In genomic region chr14:34212172-34212571, GRCh38 we compare ENCODE assay signal across 24 cellular contexts.
A peak's percentile ranks its signal among the peaks of the same experiment; 100 is the strongest.
DNase-seq lines count a peak whose midpoint lies in the region; ATAC-seq, FAIRE-seq and TF ChIP-seq lines count a peak whose summit lies in the region.
"Had no signal": no experiment of that assay in that cellular context is flagged by ENCODE, and none has a peak within 500 bp of the region (broad histone marks: within the 10 kb centered on the region; RNA-seq: fewer than 3 reads in every experiment).

No MANE protein-coding gene starts in this region.

- H3K36me3 Mint-ChIP-seq in activated CD4-positive, alpha-beta T cell treated with anti-CD3 and anti-CD28 coated beads, Interleukin-2, amount 10 ng/mL, durations not matched to agents 24 days and 14 days (ENCODE audit: low read depth): no peaks in the 10 kb centered on the region
- no peaks in the 10 kb centered on the region for H3K36me3 Mint-ChIP-seq in activated naive CD8-positive, alpha-beta T cell treated with anti-CD3 and anti-CD28 coated beads, Interleukin-2, amount 50 U/mL, for 24 hours (ENCODE audit: low read depth)
- H3K36me3 Mint-ChIP-seq: CD14-positive monocyte; stimulated activated naive B cell treated with anti-CD40 and anti-IgM and Interleukin-4, amounts not matched to agents 10 μg/mL and 1 μg/mL and 100 μg/mL, for 72 hours; T-cell had no signal

- intact Hi-C loops in activated CD4-positive, alpha-beta T cell treated with anti-CD3 and anti-CD28 coated beads, Interleukin-2, amount 10 ng/mL, durations not matched to agents 24 days and 14 days (cut with micrococcal nuclease): loop anchor here (1.0 kb wide), 1 partner anchor 8 kb away; no protein-coding TSS in a partner anchor

- TF ChIP-seq CTCF in smooth muscle cell (IDR thresholded peaks at IDR 0.05; ENCODE audit: borderline replicate concordance, insufficient read depth, poor library complexity, severe bottlenecking): no peak

- H4K20me1 ChIP-seq in smooth muscle cell (ENCODE audit: low read depth): no peaks in the 10 kb centered on the region

- no peaks in the 10 kb centered on the region for H3K27me3 ChIP-seq in smooth muscle cell (ENCODE audit: low read depth)

- peaks cover 17% of the 10 kb centered on the region for H3K27me3 Mint-ChIP-seq in activated CD4-positive, alpha-beta T cell treated with anti-CD3 and anti-CD28 coated beads, Interleukin-2, amount 10 ng/mL, durations not matched to agents 24 days and 14 days
- H3K27me3 Mint-ChIP-seq in activated naive CD8-positive, alpha-beta T cell treated with anti-CD3 and anti-CD28 coated beads, Interleukin-2, amount 50 U/mL, for 24 hours: peaks cover 22% of the 10 kb centered on the region

- FAIRE-seq in GM18507 (lab: Jason Lieb, UNC): peak; percentile 63
- FAIRE-seq: TTC549, urothelium cell line had no signal

- peak overlapping the region; percentile 53 for H3K4me2 ChIP-seq in smooth muscle cell

- H3K79me2 ChIP-seq in smooth muscle cell (ENCODE audit: low read depth): no peaks in the 10 kb centered on the region

- H3K27ac Mint-ChIP-seq in activated CD4-positive, alpha-beta T cell treated with anti-CD3 and anti-CD28 coated beads, Interleukin-2, amount 10 ng/mL, durations not matched to agents 24 days and 14 days: peak overlapping the region; percentile 79
- peak overlapping the region; percentile 80 for H3K27ac Mint-ChIP-seq in activated naive CD8-positive, alpha-beta T cell treated with anti-CD3 and anti-CD28 coated beads, Interleukin-2, amount 50 U/mL, for 24 hours
- H3K27ac Mint-ChIP-seq: CD14-positive monocyte; stimulated activated naive B cell treated with anti-CD40 and anti-IgM and Interleukin-4, amounts not matched to agents 10 μg/mL and 1 μg/mL and 100 μg/mL, for 72 hours had no signal

- peak; percentile 21 for ATAC-seq in activated naive CD8-positive, alpha-beta T cell treated with anti-CD3 and anti-CD28 coated beads, Interleukin-2, amount 50 U/mL, for 24 hours
- ATAC-seq in GM19035 (IDR thresholded peaks at IDR 0.05; ENCODE audit: unreplicated experiment) (no peak), HG03469 (IDR thresholded peaks at IDR 0.05; ENCODE audit: unreplicated experiment) (no peak)
- ATAC-seq: esophagus mucosa, T-cell had no signal

- peak overlapping the region; percentile 42 for H3K4me3 Mint-ChIP-seq in activated CD4-positive, alpha-beta T cell treated with anti-CD3 and anti-CD28 coated beads, Interleukin-2, amount 10 ng/mL, durations not matched to agents 24 days and 14 days
- peak overlapping the region; percentile 57 for H3K4me3 Mint-ChIP-seq in activated naive CD8-positive, alpha-beta T cell treated with anti-CD3 and anti-CD28 coated beads, Interleukin-2, amount 50 U/mL, for 24 hours
- H3K4me3 Mint-ChIP-seq: CD14-positive monocyte; stimulated activated naive B cell treated with anti-CD40 and anti-IgM and Interleukin-4, amounts not matched to agents 10 μg/mL and 1 μg/mL and 100 μg/mL, for 72 hours had no signal

- H3K9me3 ChIP-seq in smooth muscle cell (replicated peaks; ENCODE audit: low read depth): no peaks in the 10 kb centered on the region

- peak overlapping the region; percentile 30 for H2AFZ ChIP-seq in smooth muscle cell (ENCODE audit: low read depth)

- no peak overlapping the region for H3K4me3 ChIP-seq in smooth muscle cell
- H3K4me3 ChIP-seq: left ventricle myocardium inferior had no signal

- H3K9me3 Mint-ChIP-seq in activated CD4-positive, alpha-beta T cell treated with anti-CD3 and anti-CD28 coated beads, Interleukin-2, amount 10 ng/mL, durations not matched to agents 24 days and 14 days: no peaks in the 10 kb centered on the region
- H3K9me3 Mint-ChIP-seq in activated naive CD8-positive, alpha-beta T cell treated with anti-CD3 and anti-CD28 coated beads, Interleukin-2, amount 50 U/mL, for 24 hours: no peaks in the 10 kb centered on the region
- H3K9me3 Mint-ChIP-seq: stimulated activated naive B cell treated with anti-CD40 and anti-IgM and Interleukin-4, amounts not matched to agents 10 μg/mL and 1 μg/mL and 100 μg/mL, for 72 hours; T-cell had no signal

- H3K4me1 ChIP-seq in smooth muscle cell (ENCODE audit: low read depth): peaks cover 5% of the 10 kb centered on the region
- H3K4me1 ChIP-seq: left ventricle myocardium inferior had no signal

- peak overlapping the region; percentile 87 for H3K27ac ChIP-seq in smooth muscle cell (ENCODE audit: low read depth)
- H3K27ac ChIP-seq: HL-60, left ventricle myocardium inferior had no signal

- H3K36me3 ChIP-seq in smooth muscle cell (ENCODE audit: low read depth): no peaks in the 10 kb centered on the region
- H3K36me3 ChIP-seq: left ventricle myocardium inferior had no signal

- no peak for DNase-seq in activated CD4-positive, alpha-beta T cell treated with anti-CD3 and anti-CD28 coated beads, Interleukin-2, amount 10 ng/mL, durations not matched to agents 24 days and 14 days
- DNase-seq in activated CD4-positive, alpha-beta T cell treated with anti-CD3 and anti-CD28 coated beads for 1 hour: no peak
- no peak for DNase-seq in GM18507 (ENCODE audit: extremely low spot score, insufficient read length, low read depth)
- no peak for DNase-seq in activated naive CD8-positive, alpha-beta T cell treated with anti-CD3 and anti-CD28 coated beads, Interleukin-2, amount 50 U/mL, for 24 hours
- no peak for DNase-seq in smooth muscle cell (lab: John Stamatoyannopoulos, UW; ENCODE audit: unreplicated experiment)
- no peak for DNase-seq in effector CD8-positive, alpha-beta T cell (lab: John Stamatoyannopoulos, UW)
- DNase-seq: activated effector memory CD4-positive, alpha-beta T cell treated with Interleukin-2 at 50 U/mL for 16 hours; dermis blood vessel endothelial cell; islet precursor cell; KBM-7; left ventricle myocardium inferior; mesendoderm; NCI-H1092 treated with DMSO at 0.1 percent for 48 hours; NCI-H187 treated with DMSO at 0.1 percent for 48 hours; NCI-H2171 treated with DMSO at 0.1 percent for 48 hours; stimulated activated naive B cell treated with anti-CD40 and anti-IgM and Interleukin-4, amounts not matched to agents 10 μg/mL and 1 μg/mL and 100 μg/mL, for 72 hours; T-cell had no signal

- peaks cover 20% of the 10 kb centered on the region for H3K4me1 Mint-ChIP-seq in activated CD4-positive, alpha-beta T cell treated with anti-CD3 and anti-CD28 coated beads, Interleukin-2, amount 10 ng/mL, durations not matched to agents 24 days and 14 days
- H3K4me1 Mint-ChIP-seq in activated naive CD8-positive, alpha-beta T cell treated with anti-CD3 and anti-CD28 coated beads, Interleukin-2, amount 50 U/mL, for 24 hours: peaks cover 22% of the 10 kb centered on the region
- H3K4me1 Mint-ChIP-seq: CD14-positive monocyte had no signal

- peak overlapping the region; percentile 55 for H3K9ac ChIP-seq in smooth muscle cell (ENCODE audit: low read depth)

- WGBS in smooth muscle cell (ENCODE audit: low lambda C conversion rate): 82% methylated on average over 6 of the region's 6 CpGs

- peaks cover 9% of the 10 kb centered on the region for H3F3A ChIP-seq in smooth muscle cell (ENCODE audit: low read depth)
